Comparison of ENCODE assay signal across 13 cellular contexts in the genomic region with DNA sequence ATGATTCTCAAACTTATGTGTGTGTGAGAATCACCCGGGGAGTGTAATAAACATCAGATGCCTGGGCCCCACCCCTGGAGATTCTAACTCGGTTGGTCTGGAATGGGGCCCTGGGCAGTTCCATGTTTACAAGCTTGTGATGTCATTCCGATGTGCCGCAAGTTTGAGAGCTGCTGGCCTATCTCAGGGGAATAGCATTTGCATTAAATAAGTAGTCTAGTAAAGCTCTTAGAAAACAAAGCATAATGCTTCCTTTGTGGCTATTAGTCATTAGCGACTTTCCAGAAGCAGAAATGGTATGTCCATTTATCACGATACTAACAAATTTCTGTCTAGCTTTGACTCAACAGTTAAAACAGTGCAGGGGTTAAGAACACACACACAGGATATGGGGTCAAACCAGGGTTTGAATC. TPM values are rescaled to one million over a fixed set of nuclear protein-coding genes. Genes with fewer than 3 reads are reported as not detected.
A peak's percentile ranks its signal among the peaks of the same experiment; 100 is the strongest.
DNase-seq lines count a peak whose midpoint lies in the region; ATAC-seq and TF ChIP-seq lines count a peak whose summit lies in the region.
"Had no signal": no experiment of that assay in that cellular context is flagged by ENCODE, and none has a peak within 500 bp of the region (broad histone marks: within the 10 kb centered on the region; RNA-seq: fewer than 3 reads in every experiment).

No MANE protein-coding gene starts in this region.

- H3K27ac ChIP-seq in HEK293 (ENCODE audit: extremely low read depth, low read depth, low read length), result no peak overlapping the region
- H3K27ac ChIP-seq in SJSA1, result peak overlapping the region; percentile 35
- no peak overlapping the region for H3K27ac ChIP-seq in gastrocnemius medialis
- H3K27ac ChIP-seq: BLaER1 treated with 17β-estradiol and CSF1 and Interleukin-3, amounts not matched to agents 10 nM and 100 nM; skin epidermis had no signal

- CTCF ChIA-PET in HEK293 (lab: Yijun Ruan, JAX), result no interaction called here

- no peaks in the 10 kb centered on the region for H3K36me3 ChIP-seq in HEK293 (ENCODE audit: control insufficient read depth in 2 of 2, insufficient read depth in 1 of 2, low read length in 2 of 2)
- H3K36me3 ChIP-seq in SJSA1, result no peaks in the 10 kb centered on the region
- H3K36me3 ChIP-seq in gastrocnemius medialis, result no peaks in the 10 kb centered on the region
- H3K36me3 ChIP-seq: BLaER1 treated with 17β-estradiol and CSF1 and Interleukin-3, amounts not matched to agents 10 nM and 100 nM had no signal

- no peak for TF ChIP-seq POLR2A in gastrocnemius medialis (IDR thresholded peaks at IDR 0.05)

- TF ChIP-seq CTCF in HEK293 (tag by site-specific recombination; IDR thresholded peaks at IDR 0.05) (no peak), gastrocnemius medialis (IDR thresholded peaks at IDR 0.05 in 4 of 5, conservative IDR thresholded peaks at IDR 0.05 in 1 of 5) (no peak)

- no peaks in the 10 kb centered on the region for H3K9me3 ChIP-seq in HEK293 (ENCODE audit: control insufficient read depth, insufficient read depth, low read depth, low read length)
- H3K9me3 ChIP-seq in SJSA1 (replicated peaks), result no peaks in the 10 kb centered on the region
- no peaks in the 10 kb centered on the region for H3K9me3 ChIP-seq in gastrocnemius medialis
- H3K9me3 ChIP-seq: BLaER1 treated with 17β-estradiol and CSF1 and Interleukin-3, amounts not matched to agents 10 nM and 100 nM had no signal

- POLR2A ChIA-PET in HEK293 (lab: Yijun Ruan, JAX), result interaction anchor here (0.6 kb wide), 1 partner anchor 86 kb away, joined by 3 read pairs; no protein-coding TSS in a partner anchor

- H3K4me1 ChIP-seq in HEK293 (ENCODE audit: control insufficient read depth, insufficient read depth, low read length), result no peaks in the 10 kb centered on the region
- peaks cover 6% of the 10 kb centered on the region for H3K4me1 ChIP-seq in SJSA1 (replicated peaks)
- peaks cover 0 to 12% of the 10 kb centered on the region in 2 donors for H3K4me1 ChIP-seq in gastrocnemius medialis

- in situ Hi-C loops in gastrocnemius medialis (cut with MboI; ENCODE audit: low sequenced_read_pairs in 4 of 4), result no loop called here

- DNase-seq in AG08396 (ENCODE audit: low spot score), result peak; percentile 76
- DNase-seq in SJSA1 (ENCODE audit: low read depth in 1 of 2, low spot score in 2 of 2), result peak; percentile 78 to 82
- peak; percentile 66 for DNase-seq in hepatic stellate cell (ENCODE audit: low spot score)
- DNase-seq in germinal center (ENCODE audit: low spot score), result no peak
- no peak for DNase-seq in activated CD8-positive, alpha-beta memory T cell treated with anti-CD3 and anti-CD28 coated beads for 24 hours
- no peak for DNase-seq in gastrocnemius medialis
- DNase-seq: activated CD4-positive, CD25-positive, alpha-beta regulatory T cell; activated naive CD4-positive, alpha-beta T cell treated with Interleukin-2 at 50 U/mL for 16 hours; stimulated activated naive CD8-positive, alpha-beta T cell treated with anti-CD3 and anti-CD28 coated beads, Interleukin-15, Interleukin-2, amounts not matched to agents 100 U/mL and 50 U/mL, for 24 hours had no signal

- intact Hi-C loops in gastrocnemius medialis (cut with DNase I; ENCODE audit: low total_unique reads), result no loop called here

- no peak for ATAC-seq in HG03045 (IDR thresholded peaks at IDR 0.05; ENCODE audit: unreplicated experiment)
- ATAC-seq in gastrocnemius medialis, result no peak
- ATAC-seq: stimulated activated naive CD8-positive, alpha-beta T cell treated with anti-CD3 and anti-CD28 coated beads, Interleukin-15, Interleukin-2, amounts not matched to agents 100 U/mL and 50 U/mL, for 24 hours had no signal

- H3K4me3 ChIP-seq in HEK293 (ENCODE audit: low read depth, low read length), result no peak overlapping the region
- H3K4me3 ChIP-seq in SJSA1, result no peak overlapping the region
- H3K4me3 ChIP-seq in gastrocnemius medialis, result no peak overlapping the region
- H3K4me3 ChIP-seq: BLaER1 treated with 17β-estradiol and CSF1 and Interleukin-3, amounts not matched to agents 10 nM and 100 nM; skin epidermis had no signal

- H3K27me3 ChIP-seq in SJSA1 (replicated peaks) (no peaks in the 10 kb centered on the region), gastrocnemius medialis (peaks cover 0 to 4% (median 2%) of the 10 kb centered on the region in 3 donors)
- H3K27me3 ChIP-seq: BLaER1 treated with 17β-estradiol and CSF1 and Interleukin-3, amounts not matched to agents 10 nM and 100 nM had no signal

TF ChIP-seq in HEK293, 187 proteins besides CTCF, POLR2A, EP300 and RAD21:
- TF ChIP-seq ZNF426 (tag by site-specific recombination; IDR thresholded peaks at IDR 0.05), result no peak
- TF ChIP-seq ZXDB (tag by site-specific recombination; IDR thresholded peaks at IDR 0.05), result no peak
- TF ChIP-seq, protein P1, sequence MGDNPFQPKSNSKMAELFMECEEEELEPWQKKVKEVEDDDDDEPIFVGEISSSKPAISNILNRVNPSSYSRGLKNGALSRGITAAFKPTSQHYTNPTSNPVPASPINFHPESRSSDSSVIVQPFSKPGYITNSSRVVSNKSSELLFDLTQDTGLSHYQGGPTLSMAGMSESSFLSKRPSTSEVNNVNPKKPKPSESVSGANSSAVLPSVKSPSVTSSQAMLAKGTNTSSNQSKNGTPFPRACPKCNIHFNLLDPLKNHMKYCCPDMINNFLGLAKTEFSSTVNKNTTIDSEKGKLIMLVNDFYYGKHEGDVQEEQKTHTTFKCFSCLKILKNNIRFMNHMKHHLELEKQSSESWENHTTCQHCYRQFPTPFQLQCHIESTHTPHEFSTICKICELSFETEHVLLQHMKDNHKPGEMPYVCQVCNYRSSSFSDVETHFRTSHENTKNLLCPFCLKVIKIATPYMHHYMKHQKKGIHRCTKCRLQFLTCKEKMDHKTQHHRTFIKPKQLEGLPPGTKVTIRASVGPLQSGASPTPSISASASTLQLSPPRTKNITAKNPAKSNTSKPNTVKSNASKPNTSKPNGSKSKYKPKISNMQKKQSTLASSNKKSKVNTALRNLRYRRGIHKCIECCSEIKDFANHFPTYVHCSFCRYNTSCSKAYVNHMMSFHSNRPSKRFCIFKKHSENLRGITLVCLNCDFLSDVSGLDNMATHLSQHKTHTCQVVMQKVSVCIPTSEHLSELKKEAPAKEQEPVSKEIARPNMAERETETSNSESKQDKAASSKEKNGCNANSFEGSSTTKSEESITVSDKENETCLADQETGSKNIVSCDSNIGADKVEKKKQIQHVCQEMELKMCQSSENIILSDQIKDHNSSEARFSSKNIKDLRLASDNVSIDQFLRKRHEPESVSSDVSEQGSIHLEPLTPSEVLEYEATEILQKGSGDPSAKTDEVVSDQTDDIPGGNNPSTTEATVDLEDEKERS (tag by site-specific recombination; IDR thresholded peaks at IDR 0.05), result no peak
- TF ChIP-seq BCL11B (tag by site-specific recombination; IDR thresholded peaks at IDR 0.05; ENCODE audit: low read depth), result no peak
- no peak for TF ChIP-seq PRDM2 (tag by site-specific recombination; IDR thresholded peaks at IDR 0.05; ENCODE audit: borderline replicate concordance)
- TF ChIP-seq ZBTB20 (tag by site-specific recombination; IDR thresholded peaks at IDR 0.05), result 0 out of 2 replicates have a peak, but pooled peaks have one; percentile 24
TF ChIP-seq in HEK293: peak in this region for 1.

RNA-seq across cellular contexts. Expression of gene PGBD4, which starts 20.9 kb away (rescaled TPM):
- total RNA-seq in SJSA1 (2014; rRNA removed; shearing (Covaris generic)), result 1.5 and 2.5 TPM in 2 replicates
- total RNA-seq in gastrocnemius medialis, result 1 to 10 TPM in 2 of 4 donors, under 1 TPM in 2; 0.73 to 1.9 (median 1.2) TPM

RNA-seq across cellular contexts. Expression of gene EMC7, which starts 21.1 kb away (rescaled TPM):
- total RNA-seq in SJSA1 (2014; rRNA removed; shearing (Covaris generic)), result 27.1 and 42.5 TPM in 2 replicates
- total RNA-seq in gastrocnemius medialis, result 10 to 100 TPM; 36.6 to 66.8 (median 48.3) TPM

Comparison
In these comparisons a context has a peak if more than half of its experiments do, and no peak if none do; other contexts are left out.
1. DNase-seq: peak in AG08396 (single experiment), SJSA1 (2 of 2) and hepatic stellate cell (single experiment); none in germinal center (single experiment), activated CD8-positive, alpha-beta memory T cell treated with anti-CD3 and anti-CD28 coated beads for 24 hours (single experiment) and gastrocnemius medialis (0 of 2).